In genomic region chr3:66397745-66398144, GRCh38 we compare ENCODE assay signal across 1 cellular context.
TF ChIP-seq lines count a peak whose summit lies in the region.

No MANE protein-coding gene starts in this region.

TF ChIP-seq in HepG2, 621 proteins besides CTCF, POLR2A, EP300 and RAD21 (continued from another document):
- TF ChIP-seq CEBPB (IDR thresholded peaks at IDR 0.05; ENCODE audit: borderline replicate concordance, low read depth, low read length): peak; percentile 60; the same call in 1 of the 2 replicates
- no peak for TF ChIP-seq ZNF740 (CRISPR knock-in tag; IDR thresholded peaks at IDR 0.05)
- TF ChIP-seq DDIT3 (CRISPR knock-in tag; IDR thresholded peaks at IDR 0.05): no peak
- no peak for TF ChIP-seq TFAP4 (IDR thresholded peaks at IDR 0.05; ENCODE audit: borderline replicate concordance, low read depth)
- TF ChIP-seq ZNF703 (CRISPR knock-in tag; IDR thresholded peaks at IDR 0.05; ENCODE audit: borderline replicate concordance): no peak
- 0 out of 2 replicates have a peak, but pooled peaks have one; percentile 23 for TF ChIP-seq ATF7 (IDR thresholded peaks at IDR 0.05)
- TF ChIP-seq ATF7 (CRISPR knock-in tag; IDR thresholded peaks at IDR 0.05): no peak
- no peak for TF ChIP-seq FOXP4 (CRISPR knock-in tag; IDR thresholded peaks at IDR 0.05)
